ENCODE assay signal across 31 cellular contexts in genomic region chr7:140446467-140446866, GRCh38. TPM values are rescaled to one million over a fixed set of nuclear protein-coding genes. Genes with fewer than 3 reads are reported as not detected.
DNase-seq lines count a peak whose midpoint lies in the region; ATAC-seq, FAIRE-seq and TF ChIP-seq lines count a peak whose summit lies in the region.
"Had no signal": no experiment of that assay in that cellular context is flagged by ENCODE, and none has a peak within 500 bp of the region (broad histone marks: within the 10 kb centered on the region; RNA-seq: fewer than 3 reads in every experiment).

No MANE protein-coding gene starts in this region.

- H2AFZ ChIP-seq in OCI-LY7 (ENCODE audit: low read length) = no peak overlapping the region
- no peak overlapping the region for H2AFZ ChIP-seq in H1 (ENCODE audit: low read length)
- H2AFZ ChIP-seq: GM23248 had no signal

- no peak overlapping the region for H3K23ac ChIP-seq in H1 (ENCODE audit: insufficient read length)

- CTCF ChIA-PET in activated naive CD4-positive, alpha-beta T cell treated with anti-CD3 and anti-CD28 coated beads for 36 hours (lab: Charles Lee) = interaction anchor here (1.4 kb wide), 1 partner anchor 8 kb away, joined by 3 read pairs; no protein-coding TSS in a partner anchor
- CTCF ChIA-PET in OCI-LY7 (lab: Charles Lee; ENCODE audit: unreplicated experiment) (no interaction called here), H1 (lab: Charles Lee; ENCODE audit: partially characterized antibody) (interaction anchor here (0.9 to 5.2 kb wide), 7 partner anchors 9 to 200 kb away, joined by 3 to 27 read pairs (median 11); no protein-coding TSS in a partner anchor)

- H2BK120ac ChIP-seq in H1 (replicated peaks; ENCODE audit: low read depth, low read length) = no peak overlapping the region

- FAIRE-seq in H1 (lab: Jason Lieb, UNC) = no peak
- FAIRE-seq: D721Med, GM18507, RCC 7860 had no signal

- TF ChIP-seq POLR2A in H1 (IDR thresholded peaks at IDR 0.05; ENCODE audit: control extremely low read depth in 1 of 2, low read depth in 2 of 2, low read length in 2 of 2) = no peak
- no peak for TF ChIP-seq POLR2A in thyroid gland (IDR thresholded peaks at IDR 0.05)

- H3K27me3 ChIP-seq in H1 (replicated peaks in 1 of 4; ENCODE audit: control insufficient read depth in 3 of 4, extremely low read depth in 1 of 4, insufficient read depth in 3 of 4, low read length in 3 of 4) (peaks cover 0 to 1% (median 0%) of the 10 kb centered on the region in 4 experiments; a peak in 1 of 7 replicates), upper lobe of right lung (no peaks in the 10 kb centered on the region), thyroid gland (no peaks in the 10 kb centered on the region)
- H3K27me3 ChIP-seq: BLaER1, MG63, SJCRH30 had no signal

- H3K9me3 ChIP-seq in OCI-LY7 (ENCODE audit: low read length) (no peaks in the 10 kb centered on the region), H1 (ENCODE audit: insufficient read depth in 2 of 2, low read depth in 1 of 2, low read length in 1 of 2) (no peaks in the 10 kb centered on the region), upper lobe of right lung (no peaks in the 10 kb centered on the region), thyroid gland (no peaks in the 10 kb centered on the region)
- H3K9me3 ChIP-seq: BLaER1, MG63, SJCRH30 had no signal

- peak; percentile 9 for DNase-seq in activated naive CD4-positive, alpha-beta T cell treated with anti-CD3 and anti-CD28 coated beads for 36 hours
- DNase-seq in activated naive CD4-positive, alpha-beta T cell treated with anti-CD3 and anti-CD28 coated beads, Interleukin-2, amount 50 U/mL, for 72 hours (ENCODE audit: low spot score in 2 of 2) = no peak
- no peak for DNase-seq in OCI-LY7 (ENCODE audit: low spot score)
- DNase-seq in H1 (ENCODE audit: low read depth in 1 of 2, low spot score in 2 of 2) = no peak
- DNase-seq in upper lobe of right lung = peak; percentile 35
- no peak for DNase-seq in thyroid gland
- DNase-seq in AG08396 (ENCODE audit: low spot score) = no peak
- DNase-seq in nephron progenitor cell = no peak
- DNase-seq: 8988T; ACHN; CD4-positive, alpha-beta T cell; GM23248; H9; KBM-7; MG63; NCI-H1105 treated with DMSO at 0.1 percent for 48 hours; NCI-H146; NCI-H1930; NCI-H446 treated with DMSO at 0.1 percent for 48 hours; NCI-H526; OCI-M1; SJCRH30 had no signal

- intact Hi-C loops in activated naive CD4-positive, alpha-beta T cell treated with anti-CD3 and anti-CD28 coated beads for 36 hours (cut with micrococcal nuclease) = no loop called here
- intact Hi-C loops in OCI-LY7 (cut with micrococcal nuclease; ENCODE audit: unreplicated experiment) = no loop called here
- intact Hi-C loops in upper lobe of right lung (cut with DNase I) = no loop called here
- intact Hi-C loops in thyroid gland (cut with DNase I) = no loop called here

- H3K9me2 ChIP-seq in OCI-LY7 (ENCODE audit: insufficient read depth, low read length) = no peaks in the 10 kb centered on the region

- peak in 1 of 2 experiments; percentile 24; a peak in 1 of 4 replicates for TF ChIP-seq RAD21 in H1 (IDR thresholded peaks at IDR 0.05 in 1 of 2, conservative IDR thresholded peaks at IDR 0.05 in 1 of 2; ENCODE audit: low read depth in 2 of 2, low read length in 2 of 2)

- H3K14ac ChIP-seq in H1 (ENCODE audit: insufficient read length) = no peak overlapping the region

- no peak for TF ChIP-seq EP300 in H1 (IDR thresholded peaks at IDR 0.05; ENCODE audit: borderline replicate concordance in 1 of 2, low read depth in 2 of 2, low read length in 2 of 2)

- H3K4me3 Mint-ChIP-seq in activated naive CD4-positive, alpha-beta T cell treated with anti-CD3 and anti-CD28 coated beads for 36 hours = no peak overlapping the region
- H3K4me3 Mint-ChIP-seq in nephron progenitor cell = no peak overlapping the region
- H3K4me3 Mint-ChIP-seq: CD4-positive, alpha-beta T cell had no signal

- H3K27me3 Mint-ChIP-seq in activated naive CD4-positive, alpha-beta T cell treated with anti-CD3 and anti-CD28 coated beads for 36 hours (ENCODE audit: low read depth) = no peaks in the 10 kb centered on the region
- H3K27me3 Mint-ChIP-seq in nephron progenitor cell (ENCODE audit: low read depth, poor library complexity) = peaks cover 3% of the 10 kb centered on the region
- H3K27me3 Mint-ChIP-seq: CD4-positive, alpha-beta T cell had no signal

- H3K79me2 ChIP-seq in OCI-LY7 (ENCODE audit: insufficient read depth, low read depth, low read length) (no peaks in the 10 kb centered on the region), H1 (ENCODE audit: control insufficient read depth in 1 of 2, insufficient read depth in 2 of 2, low read length in 2 of 2) (peaks cover 0 to 4% of the 10 kb centered on the region in 2 experiments; a peak in 1 of 4 replicates)

- H2BK15ac ChIP-seq in H1 (ENCODE audit: low read length) = no peak overlapping the region

- no peak overlapping the region for H2AK5ac ChIP-seq in H1 (ENCODE audit: low read depth, low read length)

- peaks cover 2% of the 10 kb centered on the region for H3K23me2 ChIP-seq in H1 (ENCODE audit: low read depth, low read length)

- H3K27ac ChIP-seq in OCI-LY7 (ENCODE audit: low read depth, low read length, poor library complexity, severe bottlenecking) = no peak overlapping the region
- no peak overlapping the region for H3K27ac ChIP-seq in H1 (ENCODE audit: low read depth, low read length)
- no peak overlapping the region for H3K27ac ChIP-seq in upper lobe of right lung
- no peak overlapping the region for H3K27ac ChIP-seq in thyroid gland
- H3K27ac ChIP-seq: BLaER1, GM23248, SJCRH30 had no signal

- H3K9ac ChIP-seq in H1 (replicated peaks in 1 of 4; ENCODE audit: extremely low read depth in 1 of 4, low read depth in 3 of 4, low read length in 3 of 4) = no peak overlapping the region
- H3K9ac ChIP-seq: BLaER1, GM23248 had no signal

- no peaks in the 10 kb centered on the region for H3K9me3 Mint-ChIP-seq in activated naive CD4-positive, alpha-beta T cell treated with anti-CD3 and anti-CD28 coated beads for 36 hours
- H3K9me3 Mint-ChIP-seq in activated naive CD4-positive, alpha-beta T cell treated with anti-CD3 and anti-CD28 coated beads, Interleukin-2, amount 50 U/mL, for 72 hours = no peaks in the 10 kb centered on the region
- H3K9me3 Mint-ChIP-seq in nephron progenitor cell = no peaks in the 10 kb centered on the region
- H3K9me3 Mint-ChIP-seq: CD4-positive, alpha-beta T cell; H9 had no signal

- peak overlapping the region; percentile 41 for H3K27ac Mint-ChIP-seq in activated naive CD4-positive, alpha-beta T cell treated with anti-CD3 and anti-CD28 coated beads for 36 hours
- peak overlapping the region in 1 of 2 donors; percentile 81 for H3K27ac Mint-ChIP-seq in activated naive CD4-positive, alpha-beta T cell treated with anti-CD3 and anti-CD28 coated beads, Interleukin-2, amount 50 U/mL, for 72 hours
- H3K27ac Mint-ChIP-seq in nephron progenitor cell = no peak overlapping the region
- H3K27ac Mint-ChIP-seq: CD4-positive, alpha-beta T cell had no signal

- H4K20me1 ChIP-seq in OCI-LY7 (ENCODE audit: insufficient read depth, low read length) = no peaks in the 10 kb centered on the region; the same call in 1 of the 2 replicates
- peaks cover 0 to under 1% of the 10 kb centered on the region in 2 experiments for H4K20me1 ChIP-seq in H1 (replicated peaks in 1 of 2; ENCODE audit: control insufficient read depth in 1 of 2, insufficient read depth in 2 of 2, low read length in 2 of 2)
- H4K20me1 ChIP-seq: BLaER1 had no signal

- H3K4ac ChIP-seq in H1 (replicated peaks; ENCODE audit: insufficient read length, low read depth, low read length) = no peak overlapping the region

- H3K79me1 ChIP-seq in H1 (ENCODE audit: low read depth, low read length) = no peaks in the 10 kb centered on the region

- no peak overlapping the region for H3K4me2 ChIP-seq in OCI-LY7 (ENCODE audit: low read length)
- no peak overlapping the region for H3K4me2 ChIP-seq in H1 (ENCODE audit: insufficient read depth in 1 of 2, low read depth in 2 of 2, low read length in 2 of 2)
- H3K4me2 ChIP-seq: BLaER1 had no signal

- 0 out of 2 replicates have a peak overlapping the region, but pooled peaks have one; percentile 33 for H2BK12ac ChIP-seq in H1 (ENCODE audit: low read depth, low read length)

- TF ChIP-seq CTCF in OCI-LY7 (conservative IDR thresholded peaks at IDR 0.05; ENCODE audit: low read length) (peak; percentile 37; the same call in 1 of the 2 replicates), H1 (IDR thresholded peaks at IDR 0.05; ENCODE audit: control extremely low read depth in 1 of 3, insufficient read depth in 1 of 3, low read depth in 1 of 3, low read length in 3 of 3) (no peak), upper lobe of right lung (IDR thresholded peaks at IDR 0.05) (no peak), thyroid gland (IDR thresholded peaks at IDR 0.05) (no peak), nephron progenitor cell (IDR thresholded peaks at IDR 0.05) (no peak)

- no peak overlapping the region for H2BK20ac ChIP-seq in H1 (ENCODE audit: low read length)

- ATAC-seq in activated naive CD4-positive, alpha-beta T cell treated with anti-CD3 and anti-CD28 coated beads, Interleukin-2, amount 50 U/mL, for 72 hours = no peak
- ATAC-seq in upper lobe of right lung = no peak
- ATAC-seq: Right ventricle myocardium inferior, SK-N-SH treated with all-trans-retinoic acid at 6 μM for 48 hours had no signal

- H2BK5ac ChIP-seq in H1 (ENCODE audit: low read depth, low read length) = no peak overlapping the region; the same call in 1 of the 2 replicates

- no peak overlapping the region for H3K56ac ChIP-seq in H1 (replicated peaks; ENCODE audit: insufficient read length, low read depth, low read length)

- WGBS in H1 (ENCODE audit: extremely low coverage in 1 of 2, insufficient coverage in 1 of 2, insufficient read length in 1 of 2, insufficient replicate concordance in 2 of 2, low coverage in 1 of 2, low lambda C conversion rate in 2 of 2, missing lambda C conversion rate in 1 of 2), 2 experiments = 96% methylated on average over 11 of the region's 11 CpGs; no CpG with 5 or more reads in 1 of the 2 experiments
- WGBS in thyroid gland, 2 donors = 92 to 95% methylated on average over 11 of the region's 11 CpGs

- H3K36me3 Mint-ChIP-seq in activated naive CD4-positive, alpha-beta T cell treated with anti-CD3 and anti-CD28 coated beads for 36 hours (ENCODE audit: low read depth) = no peaks in the 10 kb centered on the region
- no peaks in the 10 kb centered on the region for H3K36me3 Mint-ChIP-seq in activated naive CD4-positive, alpha-beta T cell treated with anti-CD3 and anti-CD28 coated beads, Interleukin-2, amount 50 U/mL, for 72 hours
- peaks cover 6% of the 10 kb centered on the region for H3K36me3 Mint-ChIP-seq in nephron progenitor cell (ENCODE audit: low read depth)

- H3K36me3 ChIP-seq in OCI-LY7 (ENCODE audit: insufficient read depth, low read length) (no peaks in the 10 kb centered on the region), H1 (ENCODE audit: control insufficient read depth in 2 of 4, insufficient read depth in 4 of 4, low read length in 3 of 4) (no peaks in the 10 kb centered on the region), upper lobe of right lung (no peaks in the 10 kb centered on the region), thyroid gland (no peaks in the 10 kb centered on the region)
- H3K36me3 ChIP-seq: MG63, SJCRH30 had no signal

- H3K4me3 ChIP-seq in OCI-LY7 (ENCODE audit: low read depth, low read length, poor library complexity, severe bottlenecking) (no peak overlapping the region), H1 (ENCODE audit: extremely low read depth in 1 of 4, insufficient read depth in 2 of 4, low read depth in 3 of 4, low read length in 4 of 4) (no peak overlapping the region), upper lobe of right lung (no peak overlapping the region), thyroid gland (replicated peaks in 1 of 3) (no peak overlapping the region)
- H3K4me3 ChIP-seq: BLaER1, GM23248, MG63, SJCRH30 had no signal

- no peak overlapping the region; the same call in 1 of the 2 replicates for H4K8ac ChIP-seq in H1 (ENCODE audit: extremely low read depth, insufficient read depth, low read length)

- no peak overlapping the region for H4K91ac ChIP-seq in H1 (replicated peaks; ENCODE audit: insufficient read length, low read length)

- H4K5ac ChIP-seq in H1 (ENCODE audit: insufficient read length, low read depth, low read length) = no peak overlapping the region

- BruUV-seq in OCI-LY7 (replicated peaks; lab: Mats Ljungman, UMichigan) = no TSS peak

- H3K4me1 Mint-ChIP-seq in activated naive CD4-positive, alpha-beta T cell treated with anti-CD3 and anti-CD28 coated beads for 36 hours (ENCODE audit: low read depth) = peaks cover 8% of the 10 kb centered on the region
- no peaks in the 10 kb centered on the region for H3K4me1 Mint-ChIP-seq in nephron progenitor cell

- H3K18ac ChIP-seq in H1 (ENCODE audit: extremely low read depth, low read length) = 0 out of 2 replicates have a peak overlapping the region, but pooled peaks have one; percentile 43

- H3K4me1 ChIP-seq in OCI-LY7 (ENCODE audit: insufficient read depth, low read length, poor library complexity, severe bottlenecking) (no peaks in the 10 kb centered on the region), H1 (replicated peaks in 1 of 4; ENCODE audit: control insufficient read depth in 3 of 4, insufficient read depth in 4 of 4, low read length in 3 of 4) (peaks cover 5 to 21% (median 15%) of the 10 kb centered on the region in 4 experiments; a peak in 6 of 7 replicates), upper lobe of right lung (no peaks in the 10 kb centered on the region), thyroid gland (no peaks in the 10 kb centered on the region)
- H3K4me1 ChIP-seq: SJCRH30 had no signal

- POLR2A ChIA-PET in OCI-LY7 (lab: Charles Lee) (no interaction called here), H1 (lab: Charles Lee; ENCODE audit: partially characterized antibody) (interaction anchor here (0.7 to 1.0 kb wide), 2 partner anchors 9 to 45 kb away, joined by 5 read pairs; no protein-coding TSS in a partner anchor)

RNA-seq across cellular contexts. Expression of gene MKRN1, which starts 32.8 kb away (rescaled TPM):
- total RNA-seq in activated naive CD4-positive, alpha-beta T cell treated with anti-CD3 and anti-CD28 coated beads for 36 hours = 10 to 100 TPM; 77.6 to 78.6 TPM
- total RNA-seq in activated naive CD4-positive, alpha-beta T cell treated with anti-CD3 and anti-CD28 coated beads, Interleukin-2, amount 50 U/mL, for 72 hours = 10 to 100 TPM; 63.6 to 87.7 TPM
- 26.4 and 47.5 TPM in 2 replicates for total RNA-seq in OCI-LY7 (2014; rRNA removed; shearing (Covaris generic))
- total RNA-seq in OCI-LY7 (2022) (48.0 and 54.9 TPM in 2 replicates), upper lobe of right lung (84.4 TPM), thyroid gland (10 to 100 TPM; 60.2 to 87.9 (median 69.1) TPM)
- 94.6 and 99.6 TPM in 2 replicates for total RNA-seq in H1 (2021; fragmentation: NEBNext Ultra II Directional; extraction: Animal tissue kit (Norgen Biotek cat#: 25700))
- polyA plus RNA-seq in H1 (2011; rRNA removed) = 35.1 and 46.2 TPM in 2 replicates
- polyA plus RNA-seq in H1 (2011; cell fraction: cytosol; rRNA removed) = 55.2 TPM
- polyA plus RNA-seq in H1 (2011; cell fraction: nucleus; rRNA removed) = 47.1 TPM
- 79.4 to 96.7 TPM (median 81.8 TPM) in 4 replicates for polyA plus RNA-seq in H1 (2012, experiment 1 of 2)
- 21.0 TPM for polyA plus RNA-seq in H1 (2012, experiment 2 of 2)
- polyA plus RNA-seq in H1 (2013, experiment 1 of 2) = 70.8 TPM
- 72.2 TPM for polyA plus RNA-seq in H1 (2013, experiment 2 of 2)
- polyA minus RNA-seq in H1 (2011; rRNA and poly(A)+ RNA removed) = 81.2 and 83.4 TPM in 2 replicates
- polyA minus RNA-seq in H1 (2011; cell fraction: cytosol; rRNA and poly(A)+ RNA removed) = 63.6 TPM
- polyA minus RNA-seq in H1 (2011; cell fraction: nucleus; rRNA and poly(A)+ RNA removed) = 47.2 TPM

RNA-seq across cellular contexts. Expression of gene RAB19, which starts 42.6 kb away (rescaled TPM):
- total RNA-seq in activated naive CD4-positive, alpha-beta T cell treated with anti-CD3 and anti-CD28 coated beads for 36 hours = 1 to 10 TPM; 4.6 to 5.2 TPM
- 1 to 10 TPM; 5.0 to 9.1 TPM for total RNA-seq in activated naive CD4-positive, alpha-beta T cell treated with anti-CD3 and anti-CD28 coated beads, Interleukin-2, amount 50 U/mL, for 72 hours
- not detected in 2 replicates for total RNA-seq in OCI-LY7 (2014; rRNA removed; shearing (Covaris generic))
- not detected in 2 replicates for total RNA-seq in OCI-LY7 (2022)
- total RNA-seq in H1 (2021; fragmentation: NEBNext Ultra II Directional; extraction: Animal tissue kit (Norgen Biotek cat#: 25700)) = 9.8 TPM in 2 replicates
- polyA plus RNA-seq in H1 (2011; rRNA removed) = 9.8 and 11.0 TPM in 2 replicates
- 11.4 TPM for polyA plus RNA-seq in H1 (2011; cell fraction: cytosol; rRNA removed)
- polyA plus RNA-seq in H1 (2011; cell fraction: nucleus; rRNA removed) = 4.9 TPM
- polyA plus RNA-seq in H1 (2012, experiment 1 of 2) = 2.4 to 5.7 TPM (median 4.6 TPM) in 4 replicates
- 4.7 TPM for polyA plus RNA-seq in H1 (2012, experiment 2 of 2)
- polyA plus RNA-seq in H1 (2013, experiment 1 of 2) = 4.8 TPM
- polyA plus RNA-seq in H1 (2013, experiment 2 of 2) = 5.5 TPM
- 32.3 and 35.9 TPM in 2 replicates for polyA minus RNA-seq in H1 (2011; rRNA and poly(A)+ RNA removed)
- polyA minus RNA-seq in H1 (2011; cell fraction: cytosol; rRNA and poly(A)+ RNA removed) = 10.0 TPM
- 9.0 TPM for polyA minus RNA-seq in H1 (2011; cell fraction: nucleus; rRNA and poly(A)+ RNA removed)
- 2.9 TPM for total RNA-seq in upper lobe of right lung
- total RNA-seq in thyroid gland = 10 to 100 TPM in 3 of 4 donors, 1 to 10 TPM in 1; 9.7 to 45.5 (median 17.2) TPM
- total RNA-seq: Daoy, G401, GM23248, LHCN-M2, Right ventricle myocardium inferior, SJCRH30 had no signal
- polyA plus RNA-seq: GM23248 had no signal

RNA-seq across cellular contexts. Expression of gene SLC37A3, which starts 48.1 kb away (rescaled TPM):
- 10 to 100 TPM; 25.6 to 28.7 TPM for total RNA-seq in activated naive CD4-positive, alpha-beta T cell treated with anti-CD3 and anti-CD28 coated beads for 36 hours
- 10 to 100 TPM; 55.6 to 57.8 TPM for total RNA-seq in activated naive CD4-positive, alpha-beta T cell treated with anti-CD3 and anti-CD28 coated beads, Interleukin-2, amount 50 U/mL, for 72 hours
- 6.6 and 8.0 TPM in 2 replicates for total RNA-seq in OCI-LY7 (2014; rRNA removed; shearing (Covaris generic))
- total RNA-seq in OCI-LY7 (2022) (9.8 and 10.0 TPM in 2 replicates), upper lobe of right lung (35.2 TPM), thyroid gland (100 to 1,000 TPM in 2 of 4 donors, 10 to 100 TPM in 2; 71.9 to 123 (median 86.9) TPM)
- 47.3 and 58.2 TPM in 2 replicates for total RNA-seq in H1 (2021; fragmentation: NEBNext Ultra II Directional; extraction: Animal tissue kit (Norgen Biotek cat#: 25700))
- polyA plus RNA-seq in H1 (2011; rRNA removed) = 71.0 and 74.1 TPM in 2 replicates
- polyA plus RNA-seq in H1 (2011; cell fraction: cytosol; rRNA removed) = 81.6 TPM
- polyA plus RNA-seq in H1 (2011; cell fraction: nucleus; rRNA removed) = 91.2 TPM
- 35.5 to 45.0 TPM (median 40.6 TPM) in 4 replicates for polyA plus RNA-seq in H1 (2012, experiment 1 of 2)
- 6.0 TPM for polyA plus RNA-seq in H1 (2012, experiment 2 of 2)
- polyA plus RNA-seq in H1 (2013, experiment 1 of 2) = 54.0 TPM
- 57.0 TPM for polyA plus RNA-seq in H1 (2013, experiment 2 of 2)
- 113 and 115 TPM in 2 replicates for polyA minus RNA-seq in H1 (2011; rRNA and poly(A)+ RNA removed)
- 31.4 TPM for polyA minus RNA-seq in H1 (2011; cell fraction: cytosol; rRNA and poly(A)+ RNA removed)
- 93.1 TPM for polyA minus RNA-seq in H1 (2011; cell fraction: nucleus; rRNA and poly(A)+ RNA removed)

Comparison
In these comparisons a context has a peak if more than half of its experiments do, and no peak if none do; other contexts are left out.
1. DNase-seq: peak in activated naive CD4-positive, alpha-beta T cell treated with anti-CD3 and anti-CD28 coated beads for 36 hours (single experiment) and upper lobe of right lung (single experiment); none in activated naive CD4-positive, alpha-beta T cell treated with anti-CD3 and anti-CD28 coated beads, Interleukin-2, amount 50 U/mL, for 72 hours (0 of 2), OCI-LY7 (single experiment), H1 (0 of 2), thyroid gland (0 of 2), AG08396 (single experiment) and nephron progenitor cell (single experiment).